In the genomic region with DNA sequence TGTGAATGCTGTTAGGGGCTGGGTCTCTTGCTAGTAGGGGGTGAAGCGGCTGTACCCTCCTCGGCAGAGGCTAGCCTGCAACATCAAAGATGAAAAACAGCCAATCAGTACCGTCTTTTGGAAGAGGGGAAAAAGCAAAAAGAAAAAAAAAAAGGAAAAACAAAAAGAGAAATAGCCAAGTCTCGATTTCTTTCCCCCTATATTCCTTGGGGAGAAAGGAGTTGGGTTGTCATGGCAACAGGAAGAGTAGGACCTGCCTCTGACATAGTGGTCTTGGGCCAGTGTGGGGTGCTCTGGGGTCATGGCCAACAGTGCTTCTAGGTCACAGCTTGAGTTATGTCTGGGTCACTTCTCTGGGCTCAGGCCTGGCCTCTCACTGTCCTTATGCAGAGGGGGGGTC, we compare ENCODE assay signal across 21 cellular contexts.
"Had no signal": no experiment of that assay in that cellular context is flagged by ENCODE, and none has a peak within 500 bp of the region (broad histone marks: within the 10 kb centered on the region; RNA-seq: fewer than 3 reads in every experiment).

No MANE protein-coding gene starts in this region.

- H3K4me2 ChIP-seq: hepatocyte had no signal

- H3K79me2 ChIP-seq: hepatocyte had no signal

- ATAC-seq: gastrocnemius medialis, left cardiac atrium, lower lobe of right lung had no signal

- H3K36me3 ChIP-seq: gastrocnemius medialis, left ventricle myocardium inferior, lower lobe of right lung, thyroid gland had no signal

- H3K27ac ChIP-seq: epithelial cell of prostate, esophagus muscularis mucosa, gastrocnemius medialis, hepatocyte, left ventricle myocardium inferior, lower lobe of right lung, sigmoid colon, skin epidermis, thyroid gland had no signal

- H3K36me3 Mint-ChIP-seq: memory B cell, type B pancreatic cell had no signal

- H3K4me1 Mint-ChIP-seq: memory B cell had no signal

- H3K27ac Mint-ChIP-seq: memory B cell, nephron progenitor cell, type B pancreatic cell had no signal

- H3K9me3 Mint-ChIP-seq: memory B cell, nephron progenitor cell, type B pancreatic cell had no signal

- H3K4me3 Mint-ChIP-seq: memory B cell, nephron progenitor cell, type B pancreatic cell had no signal

- H2AFZ ChIP-seq: hepatocyte had no signal

- H3K4me1 ChIP-seq: lower lobe of right lung had no signal

- H3K9me3 ChIP-seq: esophagus muscularis mucosa, gastrocnemius medialis, left ventricle myocardium inferior, lower lobe of right lung, sigmoid colon, thyroid gland had no signal

- DNase-seq: cortex of kidney; dorsolateral prefrontal cortex; effector CD8-positive, alpha-beta T cell; gastrocnemius medialis; kidney; left cardiac atrium; left ventricle myocardium inferior; lower lobe of right lung; midbrain; nephron progenitor cell; posterior cingulate gyrus; sigmoid colon; stimulated activated CD4-positive, alpha-beta T cell treated with anti-CD3 and anti-CD28 coated beads, Interleukin-2, amount 100 ng/mL, for 24 hours; stimulated activated naive CD4-positive, alpha-beta T cell treated with Interleukin-2 at 50 U/mL for 16 hours; thyroid gland had no signal

- H3K4me3 ChIP-seq: dorsolateral prefrontal cortex, esophagus muscularis mucosa, gastrocnemius medialis, hepatocyte, left ventricle myocardium inferior, lower lobe of right lung, sigmoid colon, skin epidermis, thyroid gland had no signal
